Comparison of ENCODE assay signal across 22 cellular contexts in genomic region chr15:51579012-51579411, GRCh38. TPM values are rescaled to one million over a fixed set of nuclear protein-coding genes. Genes with fewer than 3 reads are reported as not detected.
A peak's percentile ranks its signal among the peaks of the same experiment; 100 is the strongest.
DNase-seq lines count a peak whose midpoint lies in the region; ATAC-seq, FAIRE-seq and TF ChIP-seq lines count a peak whose summit lies in the region.
"Had no signal": no experiment of that assay in that cellular context is flagged by ENCODE, and none has a peak within 500 bp of the region (broad histone marks: within the 10 kb centered on the region; RNA-seq: fewer than 3 reads in every experiment).

No MANE protein-coding gene starts in this region.

- TF ChIP-seq CTCF in H1 (IDR thresholded peaks at IDR 0.05; ENCODE audit: control extremely low read depth in 1 of 3, insufficient read depth in 1 of 3, low read depth in 1 of 3, low read length in 3 of 3), result no peak

- CTCF ChIA-PET in H1 (lab: Charles Lee; ENCODE audit: partially characterized antibody), result interaction anchor here (1.1 to 2.2 kb wide), 2 partner anchors 10 to 14 kb away, joined by 4 to 7 read pairs; no protein-coding TSS in a partner anchor
- CTCF ChIA-PET in CD4-positive, alpha-beta memory T cell (lab: Charles Lee; ENCODE audit: partially characterized antibody), result no interaction called here

- H3K14ac ChIP-seq in H1 (ENCODE audit: insufficient read length) (no peak overlapping the region), mesenchymal stem cell (ENCODE audit: low read length in 2 of 2) (no peak overlapping the region)

- H3K27ac ChIP-seq in GM23248 (no peak overlapping the region), SK-N-MC (no peak overlapping the region), H1 (ENCODE audit: low read depth, low read length) (no peak overlapping the region), mesenchymal stem cell (ENCODE audit: low read length, poor library complexity, severe bottlenecking) (no peak overlapping the region)
- no peak overlapping the region for H3K27ac ChIP-seq in CD4-positive, alpha-beta memory T cell (ENCODE audit: low read depth, low read length)
- H3K27ac ChIP-seq: SJSA1 had no signal

- H2BK5ac ChIP-seq in H1 (ENCODE audit: low read depth, low read length) (no peak overlapping the region), mesenchymal stem cell (ENCODE audit: low read depth, low read length, poor library complexity, severe bottlenecking) (no peak overlapping the region)

- H3K23me2 ChIP-seq in H1 (ENCODE audit: low read depth, low read length), result peaks cover 2% of the 10 kb centered on the region; the same call in 1 of the 2 replicates

- H3K23ac ChIP-seq in H1 (ENCODE audit: insufficient read length) (no peak overlapping the region), mesenchymal stem cell (ENCODE audit: low read length in 2 of 2) (no peak overlapping the region)

- H3K4me2 ChIP-seq in GM23248 (ENCODE audit: unreplicated experiment), result no peak overlapping the region
- H3K4me2 ChIP-seq in H1 (ENCODE audit: insufficient read depth in 1 of 2, low read depth in 2 of 2, low read length in 2 of 2), result no peak overlapping the region
- no peak overlapping the region for H3K4me2 ChIP-seq in mesenchymal stem cell (ENCODE audit: low read length, poor library complexity, severe bottlenecking)

- no peak overlapping the region for H3K18ac ChIP-seq in H1 (ENCODE audit: extremely low read depth, low read length)
- no peak overlapping the region for H3K18ac ChIP-seq in mesenchymal stem cell (ENCODE audit: low read depth in 1 of 2, low read length in 2 of 2)

- POLR2A ChIA-PET in H1 (lab: Charles Lee; ENCODE audit: partially characterized antibody), result no interaction called here
- POLR2A ChIA-PET in CD4-positive, alpha-beta memory T cell (lab: Charles Lee; ENCODE audit: partially characterized antibody), result no interaction called here

- no peak for TF ChIP-seq RAD21 in H1 (IDR thresholded peaks at IDR 0.05 in 1 of 2, conservative IDR thresholded peaks at IDR 0.05 in 1 of 2; ENCODE audit: low read depth in 2 of 2, low read length in 2 of 2)

- ATAC-seq in activated naive CD8-positive, alpha-beta T cell treated with anti-CD3 and anti-CD28 coated beads, Interleukin-2, amount 50 U/mL, for 24 hours, result no peak
- ATAC-seq: CD8-positive, alpha-beta T cell; GM12878 had no signal

- H3K79me2 ChIP-seq in GM23248 (ENCODE audit: insufficient read depth), result no peaks in the 10 kb centered on the region
- no peaks in the 10 kb centered on the region for H3K79me2 ChIP-seq in H1 (ENCODE audit: control insufficient read depth in 1 of 2, insufficient read depth in 2 of 2, low read length in 2 of 2)

- H2BK15ac ChIP-seq in H1 (ENCODE audit: low read length) (no peak overlapping the region), mesenchymal stem cell (ENCODE audit: low read depth, poor library complexity, severe bottlenecking) (no peak overlapping the region)

- in situ Hi-C loops in GM23248 (cut with MboI), result no loop called here

- no peaks in the 10 kb centered on the region for H3K9me2 ChIP-seq in GM23248 (ENCODE audit: insufficient read depth)

- H2BK120ac ChIP-seq in H1 (replicated peaks; ENCODE audit: low read depth, low read length), result no peak overlapping the region
- H2BK120ac ChIP-seq in mesenchymal stem cell (ENCODE audit: low read depth, low read length), result no peak overlapping the region

- H4K20me1 ChIP-seq in GM23248 (ENCODE audit: insufficient read depth), result peaks cover 4% of the 10 kb centered on the region; the same call in 1 of the 2 replicates
- H4K20me1 ChIP-seq in H1 (replicated peaks in 1 of 2; ENCODE audit: control insufficient read depth in 1 of 2, insufficient read depth in 2 of 2, low read length in 2 of 2), result no peaks in the 10 kb centered on the region

- no peaks in the 10 kb centered on the region for H3K9me3 ChIP-seq in GM23248 (ENCODE audit: low read depth)
- no peaks in the 10 kb centered on the region; the same call in 1 of the 2 replicates for H3K9me3 ChIP-seq in SK-N-MC (ENCODE audit: low read depth, low read length)
- H3K9me3 ChIP-seq in H1 (ENCODE audit: insufficient read depth in 2 of 2, low read depth in 1 of 2, low read length in 1 of 2), result no peaks in the 10 kb centered on the region
- H3K9me3 ChIP-seq in mesenchymal stem cell (ENCODE audit: control insufficient read depth, low read length), result peaks cover 6% of the 10 kb centered on the region
- H3K9me3 ChIP-seq in CD4-positive, alpha-beta memory T cell (ENCODE audit: control insufficient read depth in 1 of 2, low read length in 2 of 2), result no peaks in the 10 kb centered on the region
- H3K9me3 ChIP-seq: BE2C, MG63, SJSA1 had no signal

- H2BK20ac ChIP-seq in H1 (ENCODE audit: low read length), result no peak overlapping the region

- H3K9me3 Mint-ChIP-seq in activated naive CD8-positive, alpha-beta T cell treated with anti-CD3 and anti-CD28 coated beads, Interleukin-2, amount 50 U/mL, for 24 hours, result peaks cover 8% of the 10 kb centered on the region
- peaks cover 2 to 21% (median 6%) of the 10 kb centered on the region in 8 donors for H3K9me3 Mint-ChIP-seq in CD4-positive, alpha-beta memory T cell

- H3K27me3 ChIP-seq in GM23248 (replicated peaks; ENCODE audit: insufficient read depth) (no peaks in the 10 kb centered on the region), H1 (replicated peaks in 1 of 4; ENCODE audit: control insufficient read depth in 3 of 4, extremely low read depth in 1 of 4, insufficient read depth in 3 of 4, low read length in 3 of 4) (no peaks in the 10 kb centered on the region), mesenchymal stem cell (ENCODE audit: control insufficient read depth in 1 of 2, insufficient read depth in 1 of 2, low read length in 2 of 2) (no peaks in the 10 kb centered on the region)
- H3K27me3 ChIP-seq in CD4-positive, alpha-beta memory T cell (ENCODE audit: insufficient read depth, low read length), result no peaks in the 10 kb centered on the region
- H3K27me3 ChIP-seq: BE2C, MG63, SJSA1 had no signal

- WGBS in GM23248 (ENCODE audit: low coverage in 1 of 2, low lambda C conversion rate in 2 of 2, missing lambda C conversion rate in 2 of 2), 2 experiments, result 100% methylated on average over 2 of the region's 2 CpGs
- 96% methylated on average over 2 of the region's 2 CpGs; no CpG with 5 or more reads in 1 of the 2 experiments for WGBS in H1 (ENCODE audit: extremely low coverage in 1 of 2, insufficient coverage in 1 of 2, insufficient read length in 1 of 2, insufficient replicate concordance in 2 of 2, low coverage in 1 of 2, low lambda C conversion rate in 2 of 2, missing lambda C conversion rate in 1 of 2), 2 experiments
- 100% methylated on average over 1 of the region's 2 CpGs for WGBS in mesenchymal stem cell

- no peak for TF ChIP-seq POLR2A in H1 (IDR thresholded peaks at IDR 0.05; ENCODE audit: control extremely low read depth in 1 of 2, low read depth in 2 of 2, low read length in 2 of 2)

- DNase-seq in GM23248, result peak; percentile 14
- DNase-seq in SK-N-MC (ENCODE audit: low read depth, low spot score), result peak; percentile 32
- DNase-seq in H1 (ENCODE audit: low read depth in 1 of 2, low spot score in 2 of 2), result no peak
- no peak for DNase-seq in mesenchymal stem cell
- DNase-seq in activated naive CD8-positive, alpha-beta T cell treated with anti-CD3 and anti-CD28 coated beads, Interleukin-2, amount 50 U/mL, for 24 hours, result no peak
- DNase-seq in CD4-positive, alpha-beta memory T cell, result no peak
- no peak for DNase-seq in stimulated activated CD4-positive, alpha-beta T cell treated with anti-CD3 and anti-CD28 coated beads, Interleukin-4, amount 100 ng/mL, for 4 hours
- no peak for DNase-seq in NCI-H1092 treated with DMSO at 0.1 percent for 48 hours (lab: John Stamatoyannopoulos, UW)
- DNase-seq: BE2C; CD8-positive, alpha-beta T cell; DND-41; GDM1; Karpas-422; MG63; NCI-H1436; NCI-H2029 treated with DMSO at 0.1 percent for 48 hours; NCI-H2171 treated with DMSO at 0.1 percent for 48 hours; NCI-H510A; NCI-H82 had no signal

- H3K4me1 ChIP-seq in GM23248 (ENCODE audit: insufficient read depth) (peaks cover 11% of the 10 kb centered on the region), H1 (replicated peaks in 1 of 4; ENCODE audit: control insufficient read depth in 3 of 4, insufficient read depth in 4 of 4, low read length in 3 of 4) (no peaks in the 10 kb centered on the region), mesenchymal stem cell (ENCODE audit: control insufficient read depth, insufficient read depth, low read depth, low read length) (no peaks in the 10 kb centered on the region)
- no peaks in the 10 kb centered on the region for H3K4me1 ChIP-seq in CD4-positive, alpha-beta memory T cell (ENCODE audit: insufficient read depth, low read length)
- H3K4me1 ChIP-seq: SJSA1 had no signal

- intact Hi-C loops in CD4-positive, alpha-beta memory T cell (cut with micrococcal nuclease), result no loop called here

- no peak overlapping the region for H4K5ac ChIP-seq in H1 (ENCODE audit: insufficient read length, low read depth, low read length)

- no peak overlapping the region for H3K4me3 ChIP-seq in GM23248
- H3K4me3 ChIP-seq in SK-N-MC, result no peak overlapping the region
- no peak overlapping the region for H3K4me3 ChIP-seq in H1 (ENCODE audit: extremely low read depth in 1 of 4, insufficient read depth in 2 of 4, low read depth in 3 of 4, low read length in 4 of 4)
- no peak overlapping the region for H3K4me3 ChIP-seq in mesenchymal stem cell (ENCODE audit: insufficient read depth in 1 of 2, low read depth in 1 of 2, low read length in 2 of 2)
- H3K4me3 ChIP-seq in CD4-positive, alpha-beta memory T cell (ENCODE audit: low read length in 2 of 2), result no peak overlapping the region
- H3K4me3 ChIP-seq: GM12878, MG63, SJSA1 had no signal

- no peak for FAIRE-seq in H1 (lab: Jason Lieb, UNC)
- FAIRE-seq: D721Med, GM12878 had no signal

- no peaks in the 10 kb centered on the region for H3K27me3 Mint-ChIP-seq in activated naive CD8-positive, alpha-beta T cell treated with anti-CD3 and anti-CD28 coated beads, Interleukin-2, amount 50 U/mL, for 24 hours
- H3K27me3 Mint-ChIP-seq in CD4-positive, alpha-beta memory T cell, result no peaks in the 10 kb centered on the region

- no peak overlapping the region for H3K9ac ChIP-seq in GM23248
- H3K9ac ChIP-seq in SK-N-MC (ENCODE audit: insufficient read length), result no peak overlapping the region
- H3K9ac ChIP-seq in H1 (replicated peaks in 1 of 4; ENCODE audit: extremely low read depth in 1 of 4, low read depth in 3 of 4, low read length in 3 of 4), result no peak overlapping the region
- H3K9ac ChIP-seq in mesenchymal stem cell (ENCODE audit: low read length), result no peak overlapping the region

- no peaks in the 10 kb centered on the region for H3K4me1 Mint-ChIP-seq in activated naive CD8-positive, alpha-beta T cell treated with anti-CD3 and anti-CD28 coated beads, Interleukin-2, amount 50 U/mL, for 24 hours
- no peaks in the 10 kb centered on the region for H3K4me1 Mint-ChIP-seq in CD4-positive, alpha-beta memory T cell

- H3K4ac ChIP-seq in H1 (replicated peaks; ENCODE audit: insufficient read length, low read depth, low read length) (no peak overlapping the region), mesenchymal stem cell (ENCODE audit: low read depth in 1 of 2, low read length in 2 of 2) (peak overlapping the region in 1 of 2 experiments; percentile 37)

- H4K91ac ChIP-seq in H1 (replicated peaks; ENCODE audit: insufficient read length, low read length) (no peak overlapping the region), mesenchymal stem cell (ENCODE audit: low read length) (no peak overlapping the region)

- H3K36me3 Mint-ChIP-seq in activated naive CD8-positive, alpha-beta T cell treated with anti-CD3 and anti-CD28 coated beads, Interleukin-2, amount 50 U/mL, for 24 hours (ENCODE audit: low read depth), result no peaks in the 10 kb centered on the region
- no peaks in the 10 kb centered on the region for H3K36me3 Mint-ChIP-seq in CD4-positive, alpha-beta memory T cell
- H3K36me3 Mint-ChIP-seq: CD8-positive, alpha-beta T cell had no signal

- H2AK5ac ChIP-seq in H1 (ENCODE audit: low read depth, low read length) (no peak overlapping the region), mesenchymal stem cell (ENCODE audit: low read length, severe bottlenecking) (no peak overlapping the region)

- no peak overlapping the region for H2AFZ ChIP-seq in GM23248
- H2AFZ ChIP-seq in H1 (ENCODE audit: low read length), result no peak overlapping the region
- H2AFZ ChIP-seq in mesenchymal stem cell (ENCODE audit: low read depth, low read length), result no peak overlapping the region

- H4K8ac ChIP-seq in H1 (ENCODE audit: extremely low read depth, insufficient read depth, low read length) (no peak overlapping the region), mesenchymal stem cell (ENCODE audit: low read length) (peak overlapping the region; percentile 17)

- no peaks in the 10 kb centered on the region for H3K79me1 ChIP-seq in H1 (ENCODE audit: low read depth, low read length)
- H3K79me1 ChIP-seq in mesenchymal stem cell (replicated peaks; ENCODE audit: low read length, poor library complexity, severe bottlenecking), result peaks cover 9% of the 10 kb centered on the region

- H3K4me3 Mint-ChIP-seq in activated naive CD8-positive, alpha-beta T cell treated with anti-CD3 and anti-CD28 coated beads, Interleukin-2, amount 50 U/mL, for 24 hours, result no peak overlapping the region
- no peak overlapping the region for H3K4me3 Mint-ChIP-seq in CD4-positive, alpha-beta memory T cell
- H3K4me3 Mint-ChIP-seq: CD8-positive, alpha-beta T cell had no signal

- no peak for TF ChIP-seq EP300 in H1 (IDR thresholded peaks at IDR 0.05; ENCODE audit: borderline replicate concordance in 1 of 2, low read depth in 2 of 2, low read length in 2 of 2)

- no peak overlapping the region for H3K56ac ChIP-seq in H1 (replicated peaks; ENCODE audit: insufficient read length, low read depth, low read length)

- H2BK12ac ChIP-seq in H1 (ENCODE audit: low read depth, low read length), result no peak overlapping the region
- no peak overlapping the region for H2BK12ac ChIP-seq in mesenchymal stem cell (ENCODE audit: low read length in 2 of 2)

- H3K36me3 ChIP-seq in GM23248 (ENCODE audit: low read depth) (0 out of 2 replicates have a peak, but pooled peaks cover 4% of the 10 kb centered on the region), SK-N-MC (ENCODE audit: insufficient read depth, low read length) (peaks cover 19% of the 10 kb centered on the region), H1 (ENCODE audit: control insufficient read depth in 2 of 4, insufficient read depth in 4 of 4, low read length in 3 of 4) (no peaks in the 10 kb centered on the region), mesenchymal stem cell (ENCODE audit: control insufficient read depth in 1 of 2, insufficient read depth in 2 of 2, low read depth in 1 of 2, low read length in 2 of 2) (no peaks in the 10 kb centered on the region)
- H3K36me3 ChIP-seq in CD4-positive, alpha-beta memory T cell (ENCODE audit: insufficient read depth, low read length), result no peaks in the 10 kb centered on the region
- H3K36me3 ChIP-seq: BE2C, MG63, SJSA1 had no signal

- 0 out of 2 replicates have a peak, but pooled peaks cover 18% of the 10 kb centered on the region for H3F3A ChIP-seq in GM23248 (ENCODE audit: insufficient read depth)

- no peak overlapping the region for H3K27ac Mint-ChIP-seq in activated naive CD8-positive, alpha-beta T cell treated with anti-CD3 and anti-CD28 coated beads, Interleukin-2, amount 50 U/mL, for 24 hours
- no peak overlapping the region for H3K27ac Mint-ChIP-seq in CD4-positive, alpha-beta memory T cell
- H3K27ac Mint-ChIP-seq: CD8-positive, alpha-beta T cell had no signal

RNA-seq across cellular contexts. Expression of gene DMXL2, which starts 43.6 kb away (rescaled TPM):
- total RNA-seq in GM23248 (2014; rRNA removed; shearing (Covaris generic)), result 17.6 and 28.8 TPM in 2 replicates
- polyA plus RNA-seq in GM23248 (2016; fragmentation: Nextera tagmentation; extraction: Ambion mirVana), result 3.6 and 5.2 TPM in 2 replicates
- 10.6 and 11.4 TPM in 2 replicates for total RNA-seq in H1 (2021; fragmentation: NEBNext Ultra II Directional; extraction: Animal tissue kit (Norgen Biotek cat#: 25700))
- 5.9 and 9.5 TPM in 2 replicates for polyA plus RNA-seq in H1 (2011; rRNA removed)
- 8.8 TPM for polyA plus RNA-seq in H1 (2011; cell fraction: cytosol; rRNA removed)
- 6.1 TPM for polyA plus RNA-seq in H1 (2011; cell fraction: nucleus; rRNA removed)
- 7.9 to 10.5 TPM (median 8.9 TPM) in 4 replicates for polyA plus RNA-seq in H1 (2012, experiment 1 of 2)
- polyA plus RNA-seq in H1 (2012, experiment 2 of 2), result 0.46 TPM
- polyA plus RNA-seq in H1 (2013, experiment 1 of 2), result 4.3 TPM
- 3.5 TPM for polyA plus RNA-seq in H1 (2013, experiment 2 of 2)
- 12.4 and 12.5 TPM in 2 replicates for polyA minus RNA-seq in H1 (2011; rRNA and poly(A)+ RNA removed)
- 11.0 TPM for polyA minus RNA-seq in H1 (2011; cell fraction: cytosol; rRNA and poly(A)+ RNA removed)
- 17.8 TPM for polyA minus RNA-seq in H1 (2011; cell fraction: nucleus; rRNA and poly(A)+ RNA removed)
- polyA plus RNA-seq in mesenchymal stem cell (2013, experiment 1 of 2), result 15.0 TPM
- 15.3 TPM for polyA plus RNA-seq in mesenchymal stem cell (2013, experiment 2 of 2)
- 10 to 100 TPM in 1 of 2 experiments, 1 to 10 TPM in 1; 8.3 to 10.1 TPM for total RNA-seq in CD4-positive, alpha-beta memory T cell
- under 1 TPM; 0.14 to 0.30 TPM for polyA plus RNA-seq in CD4-positive, alpha-beta memory T cell

Comparison
In these comparisons a context has a peak if more than half of its experiments do, and no peak if none do; other contexts are left out.
1. DNase-seq: peak in GM23248 (single experiment) and SK-N-MC (single experiment); none in H1 (0 of 2), mesenchymal stem cell (single experiment), activated naive CD8-positive, alpha-beta T cell treated with anti-CD3 and anti-CD28 coated beads, Interleukin-2, amount 50 U/mL, for 24 hours (single experiment), CD4-positive, alpha-beta memory T cell (0 of 5), stimulated activated CD4-positive, alpha-beta T cell treated with anti-CD3 and anti-CD28 coated beads, Interleukin-4, amount 100 ng/mL, for 4 hours (0 of 2) and NCI-H1092 treated with DMSO at 0.1 percent for 48 hours (single experiment).